ENCODE assay signal across 15 cellular contexts in the genomic region with DNA sequence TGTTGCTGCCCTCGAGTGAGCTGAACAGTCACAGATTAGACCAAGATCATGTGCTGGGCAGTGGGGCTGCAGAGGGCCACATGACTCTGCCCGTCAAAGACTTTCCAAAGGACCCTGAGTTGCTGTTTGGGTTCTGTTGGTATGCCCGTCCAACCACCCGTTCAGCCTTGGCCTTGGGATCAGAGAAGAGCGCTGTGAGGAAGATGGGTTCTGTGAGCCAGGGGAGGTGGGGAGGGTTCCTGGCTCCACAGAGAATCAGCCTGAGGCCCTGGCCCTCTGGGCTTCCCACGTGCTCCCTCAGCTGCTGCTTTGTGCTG.
DNase-seq lines count a peak whose midpoint lies in the region; ATAC-seq and TF ChIP-seq lines count a peak whose summit lies in the region.
"Had no signal": no experiment of that assay in that cellular context is flagged by ENCODE, and none has a peak within 500 bp of the region (broad histone marks: within the 10 kb centered on the region; RNA-seq: fewer than 3 reads in every experiment).

No MANE protein-coding gene starts in this region.

- no peak overlapping the region for H3K4me3 Mint-ChIP-seq in endothelial cell (ENCODE audit: unreplicated experiment)
- no peak overlapping the region for H3K4me3 Mint-ChIP-seq in natural killer cell treated with Interleukin-12 subunit alpha and Interleukin-12 subunit beta and Interleukin-15 and Interleukin-18, amount 100 ng/mL, for 72 hours
- H3K4me3 Mint-ChIP-seq: activated naive CD4-positive, alpha-beta T cell treated with anti-CD3 and anti-CD28 coated beads for 36 hours; CD4-positive, alpha-beta memory T cell had no signal

- H3K36me3 ChIP-seq in adipocyte (ENCODE audit: control insufficient read depth, insufficient read depth, low read length, severe bottlenecking): no peaks in the 10 kb centered on the region
- peaks cover under 1% of the 10 kb centered on the region for H3K36me3 ChIP-seq in thoracic aorta

- DNase-seq in adipocyte (ENCODE audit: low read depth): no peak
- no peak for DNase-seq in endothelial cell (ENCODE audit: low spot score)
- DNase-seq in natural killer cell treated with Interleukin-12 subunit alpha and Interleukin-12 subunit beta and Interleukin-15 and Interleukin-18, amount 100 ng/mL, for 72 hours (ENCODE audit: low spot score): peak; percentile 54
- no peak for DNase-seq in thoracic aorta (ENCODE audit: low spot score)
- DNase-seq in DMS153 treated with DMSO at 0.1 percent for 48 hours (lab: John Stamatoyannopoulos, UW; ENCODE audit: unreplicated experiment): no peak
- DNase-seq: activated naive CD4-positive, alpha-beta T cell treated with anti-CD3 and anti-CD28 coated beads for 36 hours; CD4-positive, alpha-beta memory T cell; dermis blood vessel endothelial cell; PC-9; stimulated activated CD4-positive, alpha-beta T cell treated with anti-CD3 and anti-CD28 coated beads, Interleukin-4, amount 100 ng/mL, for 24 hours; stimulated activated naive CD4-positive, alpha-beta T cell had no signal

- H3K4me1 ChIP-seq in adipocyte (ENCODE audit: control insufficient read depth, insufficient read depth, low read length) (peaks cover 33% of the 10 kb centered on the region), thoracic aorta (ENCODE audit: control insufficient read depth in 1 of 2, low read depth in 2 of 2) (peaks cover 22 to 77% of the 10 kb centered on the region in 2 donors)

- no peak overlapping the region for H3K4me3 ChIP-seq in adipocyte (ENCODE audit: low read length)
- H3K4me3 ChIP-seq in thoracic aorta: no peak overlapping the region
- H3K4me3 ChIP-seq: lung, PC-9 had no signal

- H3K36me3 Mint-ChIP-seq in endothelial cell (ENCODE audit: low read depth, unreplicated experiment): peaks cover 68% of the 10 kb centered on the region
- peaks cover 8% of the 10 kb centered on the region for H3K36me3 Mint-ChIP-seq in natural killer cell treated with Interleukin-12 subunit alpha and Interleukin-12 subunit beta and Interleukin-15 and Interleukin-18, amount 100 ng/mL, for 72 hours

- no peaks in the 10 kb centered on the region for H3K9me3 Mint-ChIP-seq in endothelial cell (ENCODE audit: unreplicated experiment)
- no peaks in the 10 kb centered on the region for H3K9me3 Mint-ChIP-seq in natural killer cell treated with Interleukin-12 subunit alpha and Interleukin-12 subunit beta and Interleukin-15 and Interleukin-18, amount 100 ng/mL, for 72 hours
- H3K9me3 Mint-ChIP-seq: activated naive CD4-positive, alpha-beta T cell treated with anti-CD3 and anti-CD28 coated beads for 36 hours; CD4-positive, alpha-beta memory T cell had no signal

- no peak for ATAC-seq in natural killer cell treated with Interleukin-12 subunit alpha and Interleukin-12 subunit beta and Interleukin-15 and Interleukin-18, amount 100 ng/mL, for 72 hours
- no peak for ATAC-seq in thoracic aorta (ENCODE audit: insufficient number of reproducible peaks, low FRiP score, low read depth)
- no peak for ATAC-seq in GM19023 (IDR thresholded peaks at IDR 0.05; ENCODE audit: unreplicated experiment)
- no peak for ATAC-seq in GM18520 (IDR thresholded peaks at IDR 0.05; ENCODE audit: unreplicated experiment)

- TF ChIP-seq CTCF in endothelial cell (IDR thresholded peaks at IDR 0.05; ENCODE audit: unreplicated experiment) (no peak), thoracic aorta (IDR thresholded peaks at IDR 0.05) (no peak)

- peaks cover 45% of the 10 kb centered on the region for H3K27me3 Mint-ChIP-seq in endothelial cell (ENCODE audit: unreplicated experiment)
- H3K27me3 Mint-ChIP-seq in natural killer cell treated with Interleukin-12 subunit alpha and Interleukin-12 subunit beta and Interleukin-15 and Interleukin-18, amount 100 ng/mL, for 72 hours: no peaks in the 10 kb centered on the region
- H3K27me3 Mint-ChIP-seq: CD4-positive, alpha-beta memory T cell; progenitor cell of endocrine pancreas had no signal

- H3K9me3 ChIP-seq in adipocyte (ENCODE audit: control insufficient read depth, low read length): no peaks in the 10 kb centered on the region
- H3K9me3 ChIP-seq in thoracic aorta: no peaks in the 10 kb centered on the region

- peaks cover 52% of the 10 kb centered on the region for H3K4me1 Mint-ChIP-seq in endothelial cell (ENCODE audit: unreplicated experiment)
- peaks cover 38 to 71% of the 10 kb centered on the region in 2 donors for H3K4me1 Mint-ChIP-seq in natural killer cell treated with Interleukin-12 subunit alpha and Interleukin-12 subunit beta and Interleukin-15 and Interleukin-18, amount 100 ng/mL, for 72 hours (ENCODE audit: low read depth in 2 of 2)

- H3K9ac ChIP-seq in adipocyte (ENCODE audit: low read length): peak overlapping the region; percentile 24

- peak overlapping the region; percentile 81 for H3K27ac Mint-ChIP-seq in endothelial cell (ENCODE audit: unreplicated experiment)
- H3K27ac Mint-ChIP-seq in natural killer cell treated with Interleukin-12 subunit alpha and Interleukin-12 subunit beta and Interleukin-15 and Interleukin-18, amount 100 ng/mL, for 72 hours: peak overlapping the region; percentile 70 to 76
- H3K27ac Mint-ChIP-seq: activated naive CD4-positive, alpha-beta T cell treated with anti-CD3 and anti-CD28 coated beads for 36 hours; progenitor cell of endocrine pancreas had no signal

- H3K27me3 ChIP-seq in adipocyte (replicated peaks; ENCODE audit: control insufficient read depth, insufficient read depth, low read length) (peaks cover 4% of the 10 kb centered on the region), thoracic aorta (replicated peaks; ENCODE audit: insufficient read depth) (no peaks in the 10 kb centered on the region)

- peak overlapping the region; percentile 83 to 89 for H3K27ac ChIP-seq in thoracic aorta
- H3K27ac ChIP-seq: PC-9 had no signal
